Comparison of ENCODE assay signal across 1 cellular context in genomic region chr19:14361824-14362223, GRCh38.
TF ChIP-seq lines count a peak whose summit lies in the region.

No MANE protein-coding gene starts in this region.

TF ChIP-seq in HepG2, 621 proteins besides CTCF, POLR2A, EP300 and RAD21:
- TF ChIP-seq TP53 (CRISPR knock-in tag; conservative IDR thresholded peaks at IDR 0.05) (no peak), SMC3 (IDR thresholded peaks at IDR 0.05; ENCODE audit: low read length) (peak; percentile 10; the same call in 1 of the 2 replicates), FOXP1 (IDR thresholded peaks at IDR 0.05) (no peak), FOXP1 (CRISPR knock-in tag; IDR thresholded peaks at IDR 0.05) (no peak), STAG1 (CRISPR knock-in tag; IDR thresholded peaks at IDR 0.05) (peak; percentile 34)
